In genomic region chr19:12793290-12794195, GRCh38 we compare ENCODE assay signal across 9 cellular contexts. TPM values are rescaled to one million over a fixed set of nuclear protein-coding genes. Genes with fewer than 3 reads are reported as not detected.
A peak's percentile ranks its signal among the peaks of the same experiment; 100 is the strongest.
DNase-seq lines count a peak whose midpoint lies in the region; ATAC-seq and FAIRE-seq lines count a peak whose summit lies in the region.
"Had no signal": no experiment of that assay in that cellular context is flagged by ENCODE, and none has a peak within 500 bp of the region (broad histone marks: within the 10 kb centered on the region; RNA-seq: fewer than 3 reads in every experiment).

No MANE protein-coding gene starts in this region.

- H3K4me3 Mint-ChIP-seq in activated T-helper 17 cell treated with anti-CD3 and anti-CD28 coated beads, Interleukin-2, amount 50 U/mL, for 72 hours = peak overlapping the region; percentile 97
- peak overlapping the region; percentile 89 to 98 (median 94) for H3K4me3 Mint-ChIP-seq in naive thymus-derived CD4-positive, alpha-beta T cell
- peak overlapping the region; percentile 96 for H3K4me3 Mint-ChIP-seq in stimulated activated memory B cell treated with anti-CD40 and anti-IgM and Interleukin-4, amounts not matched to agents 10 μg/mL and 1 μg/mL and 100 μg/mL, for 72 hours

- DNase-seq in CD1c-positive myeloid dendritic cell (ENCODE audit: extremely low spot score) = peak; percentile 97
- peak; percentile 83 for DNase-seq in Jurkat, Clone E6-1 (ENCODE audit: low read depth, low spot score)
- peak; percentile 93 for DNase-seq in RCC 7860 (ENCODE audit: low spot score)
- peak; percentile 94 for DNase-seq in fibroblast of gingiva (ENCODE audit: low read depth)
- DNase-seq in naive thymus-derived CD4-positive, alpha-beta T cell = peak; percentile 93 to 99 (median 98)

- peak overlapping the region; percentile 99 for H3K27ac ChIP-seq in naive thymus-derived CD4-positive, alpha-beta T cell (ENCODE audit: low read depth, low read length)

- peak overlapping the region; percentile 98 for H3K27ac Mint-ChIP-seq in activated T-helper 17 cell treated with anti-CD3 and anti-CD28 coated beads, Interleukin-2, amount 50 U/mL, for 72 hours
- H3K27ac Mint-ChIP-seq in naive thymus-derived CD4-positive, alpha-beta T cell = peak overlapping the region; percentile 97 to 100 (median 100)
- H3K27ac Mint-ChIP-seq in stimulated activated memory B cell treated with anti-CD40 and anti-IgM and Interleukin-4, amounts not matched to agents 10 μg/mL and 1 μg/mL and 100 μg/mL, for 72 hours = peak overlapping the region; percentile 91

- H3K4me1 ChIP-seq in naive thymus-derived CD4-positive, alpha-beta T cell (ENCODE audit: control insufficient read depth in 2 of 2, insufficient read depth in 2 of 2, low read length in 2 of 2) = peaks cover 30 to 36% of the 10 kb centered on the region in 2 donors

- peaks cover 70% of the 10 kb centered on the region for H3K36me3 Mint-ChIP-seq in activated T-helper 17 cell treated with anti-CD3 and anti-CD28 coated beads, Interleukin-2, amount 50 U/mL, for 72 hours (ENCODE audit: low read depth)
- H3K36me3 Mint-ChIP-seq in naive thymus-derived CD4-positive, alpha-beta T cell = peaks cover 0 to 9% (median 0%) of the 10 kb centered on the region in 5 donors
- H3K36me3 Mint-ChIP-seq in stimulated activated memory B cell treated with anti-CD40 and anti-IgM and Interleukin-4, amounts not matched to agents 10 μg/mL and 1 μg/mL and 100 μg/mL, for 72 hours = peaks cover 12% of the 10 kb centered on the region

- peaks cover 0 to 20% (median 0%) of the 10 kb centered on the region in 3 experiments for H3K36me3 ChIP-seq in naive thymus-derived CD4-positive, alpha-beta T cell (ENCODE audit: control insufficient read depth in 2 of 3, insufficient read depth in 3 of 3, low read length in 3 of 3)

- peak overlapping the region; percentile 88 for H3K4me3 ChIP-seq in Jurkat, Clone E6-1 (ENCODE audit: low read length)
- peak overlapping the region; percentile 98 for H3K4me3 ChIP-seq in naive thymus-derived CD4-positive, alpha-beta T cell (ENCODE audit: low read length)

- intact Hi-C loops in naive thymus-derived CD4-positive, alpha-beta T cell (cut with micrococcal nuclease) = loop anchor here (1.0 to 5.0 kb wide), 11 partner anchors 13 to 1701 kb away; partner anchors contain the start of genes CALR (in 2 of the 2), IER2 (in 2 of the 2), STX10 (in 2 of the 2) and GET3 (in 1 of the 2)

- POLR2A ChIA-PET in naive thymus-derived CD4-positive, alpha-beta T cell (lab: Charles Lee) = interaction anchor here (0.6 to 8.4 kb wide), 23 partner anchors 7 to 1574 kb away, joined by 3 to 621 read pairs (median 11); partner anchors contain the start of genes CALR, DNASE2, FBXW9 and GCDH

- H3K27me3 ChIP-seq in naive thymus-derived CD4-positive, alpha-beta T cell (ENCODE audit: control insufficient read depth in 2 of 2, insufficient read depth in 2 of 2, low read length in 2 of 2) = no peaks in the 10 kb centered on the region

- peak; percentile 29 for ATAC-seq in GM19455 (IDR thresholded peaks at IDR 0.05; ENCODE audit: unreplicated experiment)
- peak; percentile 40 for ATAC-seq in activated T-helper 17 cell treated with anti-CD3 and anti-CD28 coated beads, Interleukin-2, amount 50 U/mL, for 72 hours (replicated peaks)
- ATAC-seq in naive thymus-derived CD4-positive, alpha-beta T cell = peak; percentile 53
- peak; percentile 61 for ATAC-seq in stimulated activated memory B cell treated with anti-CD40 and anti-IgM and Interleukin-4, amounts not matched to agents 10 μg/mL and 1 μg/mL and 100 μg/mL, for 72 hours

- H3K9me3 Mint-ChIP-seq in activated T-helper 17 cell treated with anti-CD3 and anti-CD28 coated beads, Interleukin-2, amount 50 U/mL, for 72 hours = no peaks in the 10 kb centered on the region
- H3K9me3 Mint-ChIP-seq in naive thymus-derived CD4-positive, alpha-beta T cell = peaks cover 0 to 27% (median 0%) of the 10 kb centered on the region in 11 donors
- H3K9me3 Mint-ChIP-seq in stimulated activated memory B cell treated with anti-CD40 and anti-IgM and Interleukin-4, amounts not matched to agents 10 μg/mL and 1 μg/mL and 100 μg/mL, for 72 hours = no peaks in the 10 kb centered on the region

- CTCF ChIA-PET in naive thymus-derived CD4-positive, alpha-beta T cell (lab: Charles Lee) = interaction anchor here (0.9 to 9.8 kb wide), 8 partner anchors 11 to 117 kb away, joined by 4 to 169 read pairs (median 16); partner anchors contain the start of gene HOOK2

- FAIRE-seq in RCC 7860 (lab: Jason Lieb, UNC) = no peak
- FAIRE-seq: colon had no signal

- H3K4me1 Mint-ChIP-seq in activated T-helper 17 cell treated with anti-CD3 and anti-CD28 coated beads, Interleukin-2, amount 50 U/mL, for 72 hours = peaks cover 17% of the 10 kb centered on the region
- H3K4me1 Mint-ChIP-seq in naive thymus-derived CD4-positive, alpha-beta T cell = peaks cover 30 to 46% (median 39%) of the 10 kb centered on the region in 7 donors
- H3K4me1 Mint-ChIP-seq in stimulated activated memory B cell treated with anti-CD40 and anti-IgM and Interleukin-4, amounts not matched to agents 10 μg/mL and 1 μg/mL and 100 μg/mL, for 72 hours = peaks cover 44% of the 10 kb centered on the region

- no peaks in the 10 kb centered on the region for H3K9me3 ChIP-seq in naive thymus-derived CD4-positive, alpha-beta T cell (ENCODE audit: control insufficient read depth in 2 of 3, low read length in 3 of 3)

- H3K27me3 Mint-ChIP-seq in activated T-helper 17 cell treated with anti-CD3 and anti-CD28 coated beads, Interleukin-2, amount 50 U/mL, for 72 hours = no peaks in the 10 kb centered on the region
- H3K27me3 Mint-ChIP-seq in naive thymus-derived CD4-positive, alpha-beta T cell = peaks cover 0 to 2% (median 0%) of the 10 kb centered on the region in 5 donors
- no peaks in the 10 kb centered on the region for H3K27me3 Mint-ChIP-seq in stimulated activated memory B cell treated with anti-CD40 and anti-IgM and Interleukin-4, amounts not matched to agents 10 μg/mL and 1 μg/mL and 100 μg/mL, for 72 hours

RNA-seq across cellular contexts. Expression of gene JUNB, which starts 2.3 kb away (rescaled TPM):
- polyA plus RNA-seq in Jurkat, Clone E6-1 (2012; ENCODE audit: insufficient read depth, insufficient read length) = 22.6 TPM
- 100 to 1,000 TPM; 328 to 586 TPM for total RNA-seq in activated T-helper 17 cell treated with anti-CD3 and anti-CD28 coated beads, Interleukin-2, amount 50 U/mL, for 72 hours
- 1,000 to 10,000 TPM in 2 of 5 experiments, 100 to 1,000 TPM in 3; 107 to 2,198 (median 203) TPM for total RNA-seq in naive thymus-derived CD4-positive, alpha-beta T cell
- 1,000 to 10,000 TPM in 1 of 2 donors, 100 to 1,000 TPM in 1; 690 to 1,125 TPM for polyA plus RNA-seq in naive thymus-derived CD4-positive, alpha-beta T cell

RNA-seq across cellular contexts. Expression of gene PRDX2, which starts 8.1 kb away (rescaled TPM):
- polyA plus RNA-seq in Jurkat, Clone E6-1 (2012; ENCODE audit: insufficient read depth, insufficient read length) = 291 TPM
- 100 to 1,000 TPM; 307 to 415 TPM for total RNA-seq in activated T-helper 17 cell treated with anti-CD3 and anti-CD28 coated beads, Interleukin-2, amount 50 U/mL, for 72 hours
- total RNA-seq in naive thymus-derived CD4-positive, alpha-beta T cell = 100 to 1,000 TPM in 3 of 5 experiments, 10 to 100 TPM in 2; 75.1 to 297 (median 117) TPM
- polyA plus RNA-seq in naive thymus-derived CD4-positive, alpha-beta T cell = 100 to 1,000 TPM; 313 to 359 TPM

RNA-seq across cellular contexts. Expression of gene THSD8, which starts 8.3 kb away (rescaled TPM):
- 89.2 TPM for polyA plus RNA-seq in Jurkat, Clone E6-1 (2012; ENCODE audit: insufficient read depth, insufficient read length)
- 10 to 100 TPM; 25.5 to 32.7 TPM for total RNA-seq in activated T-helper 17 cell treated with anti-CD3 and anti-CD28 coated beads, Interleukin-2, amount 50 U/mL, for 72 hours
- 10 to 100 TPM in 1 of 5 experiments, 1 to 10 TPM in 2, under 1 TPM in 1, not detected in 1; 0.80 to 18.9 (median 2.1) TPM for total RNA-seq in naive thymus-derived CD4-positive, alpha-beta T cell
- not detected for polyA plus RNA-seq in naive thymus-derived CD4-positive, alpha-beta T cell

RNA-seq across cellular contexts. Expression of gene RNASEH2A, which starts 12.8 kb away (rescaled TPM):
- polyA plus RNA-seq in Jurkat, Clone E6-1 (2012; ENCODE audit: insufficient read depth, insufficient read length) = 144 TPM
- total RNA-seq in activated T-helper 17 cell treated with anti-CD3 and anti-CD28 coated beads, Interleukin-2, amount 50 U/mL, for 72 hours = 10 to 100 TPM; 30.1 to 53.5 TPM
- total RNA-seq in naive thymus-derived CD4-positive, alpha-beta T cell = 10 to 100 TPM in 2 of 5 experiments, 1 to 10 TPM in 3; 1.6 to 30.9 (median 9.3) TPM
- 10 to 100 TPM; 20.3 to 20.4 TPM for polyA plus RNA-seq in naive thymus-derived CD4-positive, alpha-beta T cell

RNA-seq across cellular contexts. Expression of gene HOOK2, which starts 18.2 kb away (rescaled TPM):
- 26.6 TPM for polyA plus RNA-seq in Jurkat, Clone E6-1 (2012; ENCODE audit: insufficient read depth, insufficient read length)
- total RNA-seq in activated T-helper 17 cell treated with anti-CD3 and anti-CD28 coated beads, Interleukin-2, amount 50 U/mL, for 72 hours = 10 to 100 TPM; 22.5 to 44.4 TPM
- total RNA-seq in naive thymus-derived CD4-positive, alpha-beta T cell = 10 to 100 TPM; 16.6 to 37.5 (median 22.3) TPM
- polyA plus RNA-seq in naive thymus-derived CD4-positive, alpha-beta T cell = 1 to 10 TPM; 4.0 to 5.3 TPM

Comparison
In these comparisons a context has a peak if more than half of its experiments do, and no peak if none do; other contexts are left out.
1. Peak in every context shown above with its lines: DNase-seq, ATAC-seq, H3K4me3 ChIP-seq and H3K27ac ChIP-seq.